ENCODE assay signal across 1 cellular context in the genomic region with DNA sequence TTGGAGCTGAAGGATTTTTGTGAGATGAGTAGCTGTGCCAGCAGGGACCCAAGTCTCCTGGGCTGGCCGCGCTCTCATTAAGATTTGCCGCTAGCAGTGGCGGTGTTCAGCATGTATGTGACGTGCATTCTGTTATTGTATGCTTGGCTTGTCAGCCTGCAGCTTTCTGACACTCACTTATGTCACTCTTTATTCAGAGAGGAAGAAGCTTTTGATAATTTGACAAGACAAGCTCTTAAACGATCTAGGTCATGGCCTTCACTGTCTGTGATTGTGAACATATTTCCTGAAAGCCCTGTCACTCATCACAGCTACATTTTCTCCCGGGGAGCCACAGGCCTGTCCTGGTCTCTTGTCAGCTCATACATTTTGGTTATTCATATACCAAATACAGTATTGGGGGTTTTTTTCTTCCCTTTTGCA.
TF ChIP-seq lines count a peak whose summit lies in the region.

No MANE protein-coding gene starts in this region.

TF ChIP-seq in GM12878, 131 proteins besides CTCF, POLR2A, EP300 and RAD21 (continued from another document and continues in another):
- TF ChIP-seq, protein P1, sequence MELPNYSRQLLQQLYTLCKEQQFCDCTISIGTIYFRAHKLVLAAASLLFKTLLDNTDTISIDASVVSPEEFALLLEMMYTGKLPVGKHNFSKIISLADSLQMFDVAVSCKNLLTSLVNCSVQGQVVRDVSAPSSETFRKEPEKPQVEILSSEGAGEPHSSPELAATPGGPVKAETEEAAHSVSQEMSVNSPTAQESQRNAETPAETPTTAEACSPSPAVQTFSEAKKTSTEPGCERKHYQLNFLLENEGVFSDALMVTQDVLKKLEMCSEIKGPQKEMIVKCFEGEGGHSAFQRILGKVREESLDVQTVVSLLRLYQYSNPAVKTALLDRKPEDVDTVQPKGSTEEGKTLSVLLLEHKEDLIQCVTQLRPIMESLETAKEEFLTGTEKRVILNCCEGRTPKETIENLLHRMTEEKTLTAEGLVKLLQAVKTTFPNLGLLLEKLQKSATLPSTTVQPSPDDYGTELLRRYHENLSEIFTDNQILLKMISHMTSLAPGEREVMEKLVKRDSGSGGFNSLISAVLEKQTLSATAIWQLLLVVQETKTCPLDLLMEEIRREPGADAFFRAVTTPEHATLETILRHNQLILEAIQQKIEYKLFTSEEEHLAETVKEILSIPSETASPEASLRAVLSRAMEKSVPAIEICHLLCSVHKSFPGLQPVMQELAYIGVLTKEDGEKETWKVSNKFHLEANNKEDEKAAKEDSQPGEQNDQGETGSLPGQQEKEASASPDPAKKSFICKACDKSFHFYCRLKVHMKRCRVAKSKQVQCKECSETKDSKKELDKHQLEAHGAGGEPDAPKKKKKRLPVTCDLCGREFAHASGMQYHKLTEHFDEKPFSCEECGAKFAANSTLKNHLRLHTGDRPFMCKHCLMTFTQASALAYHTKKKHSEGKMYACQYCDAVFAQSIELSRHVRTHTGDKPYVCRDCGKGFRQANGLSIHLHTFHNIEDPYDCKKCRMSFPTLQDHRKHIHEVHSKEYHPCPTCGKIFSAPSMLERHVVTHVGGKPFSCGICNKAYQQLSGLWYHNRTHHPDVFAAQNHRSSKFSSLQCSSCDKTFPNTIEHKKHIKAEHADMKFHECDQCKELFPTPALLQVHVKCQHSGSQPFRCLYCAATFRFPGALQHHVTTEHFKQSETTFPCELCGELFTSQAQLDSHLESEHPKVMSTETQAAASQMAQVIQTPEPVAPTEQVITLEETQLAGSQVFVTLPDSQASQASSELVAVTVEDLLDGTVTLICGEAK (IDR thresholded peaks at IDR 0.05; ENCODE audit: borderline replicate concordance), result peak; percentile 22; the same call in 1 of the 2 replicates
- 0 out of 4 replicates have a peak, but pooled peaks of 1 of the 2 experiments have one; percentile 15 for TF ChIP-seq ETV6 (conservative IDR thresholded peaks at IDR 0.05 in 1 of 2, IDR thresholded peaks at IDR 0.05 in 1 of 2; ENCODE audit: borderline replicate concordance in 1 of 2, low read depth in 1 of 2)
- peak; percentile 96 for TF ChIP-seq CREB1 (IDR thresholded peaks at IDR 0.05; ENCODE audit: low read depth)
- TF ChIP-seq BMI1 (IDR thresholded peaks at IDR 0.05; ENCODE audit: borderline replicate concordance), result no peak
- TF ChIP-seq, protein P2, sequence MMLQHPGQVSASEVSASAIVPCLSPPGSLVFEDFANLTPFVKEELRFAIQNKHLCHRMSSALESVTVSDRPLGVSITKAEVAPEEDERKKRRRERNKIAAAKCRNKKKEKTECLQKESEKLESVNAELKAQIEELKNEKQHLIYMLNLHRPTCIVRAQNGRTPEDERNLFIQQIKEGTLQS (IDR thresholded peaks at IDR 0.05; ENCODE audit: borderline replicate concordance, extremely low read depth, low read depth, low read length), result no peak
- TF ChIP-seq DPF2 (IDR thresholded peaks at IDR 0.05), result 0 out of 2 replicates have a peak, but pooled peaks have one; percentile 24
- TF ChIP-seq, protein P3, sequence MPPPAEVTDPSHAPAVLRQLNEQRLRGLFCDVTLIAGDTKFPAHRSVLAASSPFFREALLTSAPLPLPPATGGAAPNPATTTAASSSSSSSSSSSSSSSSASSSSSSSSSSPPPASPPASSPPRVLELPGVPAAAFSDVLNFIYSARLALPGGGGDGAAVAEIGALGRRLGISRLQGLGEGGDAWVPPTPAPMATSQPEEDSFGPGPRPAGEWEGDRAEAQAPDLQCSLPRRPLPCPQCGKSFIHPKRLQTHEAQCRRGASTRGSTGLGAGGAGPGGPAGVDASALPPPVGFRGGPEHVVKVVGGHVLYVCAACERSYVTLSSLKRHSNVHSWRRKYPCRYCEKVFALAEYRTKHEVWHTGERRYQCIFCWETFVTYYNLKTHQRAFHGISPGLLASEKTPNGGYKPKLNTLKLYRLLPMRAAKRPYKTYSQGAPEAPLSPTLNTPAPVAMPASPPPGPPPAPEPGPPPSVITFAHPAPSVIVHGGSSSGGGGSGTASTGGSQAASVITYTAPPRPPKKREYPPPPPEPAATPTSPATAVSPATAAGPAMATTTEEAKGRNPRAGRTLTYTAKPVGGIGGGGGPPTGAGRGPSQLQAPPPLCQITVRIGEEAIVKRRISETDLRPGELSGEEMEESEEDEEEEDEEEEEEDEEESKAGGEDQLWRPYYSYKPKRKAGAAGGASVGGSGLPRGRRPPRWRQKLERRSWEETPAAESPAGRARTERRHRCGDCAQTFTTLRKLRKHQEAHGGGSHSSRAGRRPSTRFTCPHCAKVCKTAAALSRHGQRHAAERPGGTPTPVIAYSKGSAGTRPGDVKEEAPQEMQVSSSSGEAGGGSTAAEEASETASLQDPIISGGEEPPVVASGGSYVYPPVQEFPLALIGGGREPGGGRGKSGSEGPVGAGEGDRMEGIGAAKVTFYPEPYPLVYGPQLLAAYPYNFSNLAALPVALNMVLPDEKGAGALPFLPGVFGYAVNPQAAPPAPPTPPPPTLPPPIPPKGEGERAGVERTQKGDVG (CRISPR knock-in tag; IDR thresholded peaks at IDR 0.05), result 0 out of 2 replicates have a peak, but pooled peaks have one; percentile 20
- no peak for TF ChIP-seq LARP7 (IDR thresholded peaks at IDR 0.05)
- TF ChIP-seq ATF7 (IDR thresholded peaks at IDR 0.05; ENCODE audit: low read depth), result peak; percentile 42; the same call in 1 of the 2 replicates
- TF ChIP-seq CREM (IDR thresholded peaks at IDR 0.05; ENCODE audit: low read depth), result peak; percentile 91
- no peak for TF ChIP-seq SIN3A (IDR thresholded peaks at IDR 0.05; ENCODE audit: low read depth, low read length)
- TF ChIP-seq, protein P4, sequence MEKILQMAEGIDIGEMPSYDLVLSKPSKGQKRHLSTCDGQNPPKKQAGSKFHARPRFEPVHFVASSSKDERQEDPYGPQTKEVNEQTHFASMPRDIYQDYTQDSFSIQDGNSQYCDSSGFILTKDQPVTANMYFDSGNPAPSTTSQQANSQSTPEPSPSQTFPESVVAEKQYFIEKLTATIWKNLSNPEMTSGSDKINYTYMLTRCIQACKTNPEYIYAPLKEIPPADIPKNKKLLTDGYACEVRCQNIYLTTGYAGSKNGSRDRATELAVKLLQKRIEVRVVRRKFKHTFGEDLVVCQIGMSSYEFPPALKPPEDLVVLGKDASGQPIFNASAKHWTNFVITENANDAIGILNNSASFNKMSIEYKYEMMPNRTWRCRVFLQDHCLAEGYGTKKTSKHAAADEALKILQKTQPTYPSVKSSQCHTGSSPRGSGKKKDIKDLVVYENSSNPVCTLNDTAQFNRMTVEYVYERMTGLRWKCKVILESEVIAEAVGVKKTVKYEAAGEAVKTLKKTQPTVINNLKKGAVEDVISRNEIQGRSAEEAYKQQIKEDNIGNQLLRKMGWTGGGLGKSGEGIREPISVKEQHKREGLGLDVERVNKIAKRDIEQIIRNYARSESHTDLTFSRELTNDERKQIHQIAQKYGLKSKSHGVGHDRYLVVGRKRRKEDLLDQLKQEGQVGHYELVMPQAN (conservative IDR thresholded peaks at IDR 0.05), result no peak
- TF ChIP-seq, protein P5, sequence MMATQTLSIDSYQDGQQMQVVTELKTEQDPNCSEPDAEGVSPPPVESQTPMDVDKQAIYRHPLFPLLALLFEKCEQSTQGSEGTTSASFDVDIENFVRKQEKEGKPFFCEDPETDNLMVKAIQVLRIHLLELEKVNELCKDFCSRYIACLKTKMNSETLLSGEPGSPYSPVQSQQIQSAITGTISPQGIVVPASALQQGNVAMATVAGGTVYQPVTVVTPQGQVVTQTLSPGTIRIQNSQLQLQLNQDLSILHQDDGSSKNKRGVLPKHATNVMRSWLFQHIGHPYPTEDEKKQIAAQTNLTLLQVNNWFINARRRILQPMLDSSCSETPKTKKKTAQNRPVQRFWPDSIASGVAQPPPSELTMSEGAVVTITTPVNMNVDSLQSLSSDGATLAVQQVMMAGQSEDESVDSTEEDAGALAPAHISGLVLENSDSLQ (IDR thresholded peaks at IDR 0.05), result peak; percentile 96
- TF ChIP-seq, protein P6, sequence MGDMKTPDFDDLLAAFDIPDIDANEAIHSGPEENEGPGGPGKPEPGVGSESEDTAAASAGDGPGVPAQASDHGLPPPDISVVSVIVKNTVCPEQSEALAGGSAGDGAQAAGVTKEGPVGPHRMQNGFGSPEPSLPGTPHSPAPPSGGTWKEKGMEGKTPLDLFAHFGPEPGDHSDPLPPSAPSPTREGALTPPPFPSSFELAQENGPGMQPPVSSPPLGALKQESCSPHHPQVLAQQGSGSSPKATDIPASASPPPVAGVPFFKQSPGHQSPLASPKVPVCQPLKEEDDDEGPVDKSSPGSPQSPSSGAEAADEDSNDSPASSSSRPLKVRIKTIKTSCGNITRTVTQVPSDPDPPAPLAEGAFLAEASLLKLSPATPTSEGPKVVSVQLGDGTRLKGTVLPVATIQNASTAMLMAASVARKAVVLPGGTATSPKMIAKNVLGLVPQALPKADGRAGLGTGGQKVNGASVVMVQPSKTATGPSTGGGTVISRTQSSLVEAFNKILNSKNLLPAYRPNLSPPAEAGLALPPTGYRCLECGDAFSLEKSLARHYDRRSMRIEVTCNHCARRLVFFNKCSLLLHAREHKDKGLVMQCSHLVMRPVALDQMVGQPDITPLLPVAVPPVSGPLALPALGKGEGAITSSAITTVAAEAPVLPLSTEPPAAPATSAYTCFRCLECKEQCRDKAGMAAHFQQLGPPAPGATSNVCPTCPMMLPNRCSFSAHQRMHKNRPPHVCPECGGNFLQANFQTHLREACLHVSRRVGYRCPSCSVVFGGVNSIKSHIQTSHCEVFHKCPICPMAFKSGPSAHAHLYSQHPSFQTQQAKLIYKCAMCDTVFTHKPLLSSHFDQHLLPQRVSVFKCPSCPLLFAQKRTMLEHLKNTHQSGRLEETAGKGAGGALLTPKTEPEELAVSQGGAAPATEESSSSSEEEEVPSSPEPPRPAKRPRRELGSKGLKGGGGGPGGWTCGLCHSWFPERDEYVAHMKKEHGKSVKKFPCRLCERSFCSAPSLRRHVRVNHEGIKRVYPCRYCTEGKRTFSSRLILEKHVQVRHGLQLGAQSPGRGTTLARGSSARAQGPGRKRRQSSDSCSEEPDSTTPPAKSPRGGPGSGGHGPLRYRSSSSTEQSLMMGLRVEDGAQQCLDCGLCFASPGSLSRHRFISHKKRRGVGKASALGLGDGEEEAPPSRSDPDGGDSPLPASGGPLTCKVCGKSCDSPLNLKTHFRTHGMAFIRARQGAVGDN (IDR thresholded peaks at IDR 0.05), result peak; percentile 71
- TF ChIP-seq, protein P7, sequence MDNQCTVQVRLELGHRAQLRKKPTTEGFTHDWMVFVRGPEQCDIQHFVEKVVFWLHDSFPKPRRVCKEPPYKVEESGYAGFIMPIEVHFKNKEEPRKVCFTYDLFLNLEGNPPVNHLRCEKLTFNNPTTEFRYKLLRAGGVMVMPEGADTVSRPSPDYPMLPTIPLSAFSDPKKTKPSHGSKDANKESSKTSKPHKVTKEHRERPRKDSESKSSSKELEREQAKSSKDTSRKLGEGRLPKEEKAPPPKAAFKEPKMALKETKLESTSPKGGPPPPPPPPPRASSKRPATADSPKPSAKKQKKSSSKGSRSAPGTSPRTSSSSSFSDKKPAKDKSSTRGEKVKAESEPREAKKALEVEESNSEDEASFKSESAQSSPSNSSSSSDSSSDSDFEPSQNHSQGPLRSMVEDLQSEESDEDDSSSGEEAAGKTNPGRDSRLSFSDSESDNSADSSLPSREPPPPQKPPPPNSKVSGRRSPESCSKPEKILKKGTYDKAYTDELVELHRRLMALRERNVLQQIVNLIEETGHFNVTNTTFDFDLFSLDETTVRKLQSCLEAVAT (IDR thresholded peaks at IDR 0.05), result peak; percentile 80
- peak; percentile 70; the same call in 1 of the 2 replicates for TF ChIP-seq NBN (IDR thresholded peaks at IDR 0.05)
- TF ChIP-seq PAX5 (IDR thresholded peaks at IDR 0.05; ENCODE audit: borderline replicate concordance, low read depth, low read length), result 0 out of 2 replicates have a peak, but pooled peaks have one; percentile 24
- no peak for TF ChIP-seq RELA (IDR thresholded peaks at IDR 0.05; ENCODE audit: borderline replicate concordance, partially characterized antibody)
- TF ChIP-seq, protein P8, sequence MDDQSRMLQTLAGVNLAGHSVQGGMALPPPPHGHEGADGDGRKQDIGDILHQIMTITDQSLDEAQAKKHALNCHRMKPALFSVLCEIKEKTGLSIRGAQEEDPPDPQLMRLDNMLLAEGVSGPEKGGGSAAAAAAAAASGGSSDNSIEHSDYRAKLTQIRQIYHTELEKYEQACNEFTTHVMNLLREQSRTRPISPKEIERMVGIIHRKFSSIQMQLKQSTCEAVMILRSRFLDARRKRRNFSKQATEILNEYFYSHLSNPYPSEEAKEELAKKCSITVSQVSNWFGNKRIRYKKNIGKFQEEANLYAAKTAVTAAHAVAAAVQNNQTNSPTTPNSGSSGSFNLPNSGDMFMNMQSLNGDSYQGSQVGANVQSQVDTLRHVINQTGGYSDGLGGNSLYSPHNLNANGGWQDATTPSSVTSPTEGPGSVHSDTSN (IDR thresholded peaks at IDR 0.05; ENCODE audit: insufficient replicate concordance, low read depth, low read length), result peak; percentile 83
- no peak for TF ChIP-seq MYC (IDR thresholded peaks at IDR 0.05; ENCODE audit: insufficient read depth, insufficient read length, insufficient replicate concordance, low read length, severe bottlenecking)
- TF ChIP-seq KLF5 (IDR thresholded peaks at IDR 0.05; ENCODE audit: partially characterized antibody), result no peak
- TF ChIP-seq, protein P9, sequence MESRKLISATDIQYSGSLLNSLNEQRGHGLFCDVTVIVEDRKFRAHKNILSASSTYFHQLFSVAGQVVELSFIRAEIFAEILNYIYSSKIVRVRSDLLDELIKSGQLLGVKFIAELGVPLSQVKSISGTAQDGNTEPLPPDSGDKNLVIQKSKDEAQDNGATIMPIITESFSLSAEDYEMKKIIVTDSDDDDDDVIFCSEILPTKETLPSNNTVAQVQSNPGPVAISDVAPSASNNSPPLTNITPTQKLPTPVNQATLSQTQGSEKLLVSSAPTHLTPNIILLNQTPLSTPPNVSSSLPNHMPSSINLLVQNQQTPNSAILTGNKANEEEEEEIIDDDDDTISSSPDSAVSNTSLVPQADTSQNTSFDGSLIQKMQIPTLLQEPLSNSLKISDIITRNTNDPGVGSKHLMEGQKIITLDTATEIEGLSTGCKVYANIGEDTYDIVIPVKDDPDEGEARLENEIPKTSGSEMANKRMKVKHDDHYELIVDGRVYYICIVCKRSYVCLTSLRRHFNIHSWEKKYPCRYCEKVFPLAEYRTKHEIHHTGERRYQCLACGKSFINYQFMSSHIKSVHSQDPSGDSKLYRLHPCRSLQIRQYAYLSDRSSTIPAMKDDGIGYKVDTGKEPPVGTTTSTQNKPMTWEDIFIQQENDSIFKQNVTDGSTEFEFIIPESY (IDR thresholded peaks at IDR 0.05), result peak; percentile 96
